ENCODE assay signal across 20 cellular contexts in genomic region chr13:50235604-50236003, GRCh38.
DNase-seq lines count a peak whose midpoint lies in the region; ATAC-seq and TF ChIP-seq lines count a peak whose summit lies in the region.
"Had no signal": no experiment of that assay in that cellular context is flagged by ENCODE, and none has a peak within 500 bp of the region (broad histone marks: within the 10 kb centered on the region; RNA-seq: fewer than 3 reads in every experiment).

No MANE protein-coding gene starts in this region.

- peak; percentile 26 to 54 for ATAC-seq in activated CD4-positive, CD25-positive, alpha-beta regulatory T cell treated with anti-CD3 and anti-CD28 coated beads, Interleukin-2, amount 50 U/mL, for 24 hours
- ATAC-seq in GM19395 (IDR thresholded peaks at IDR 0.05; ENCODE audit: unreplicated experiment): peak; percentile 40
- peak in 2 of 4 experiments; percentile 28 to 36 for ATAC-seq in T-cell (replicated peaks in 1 of 4)
- ATAC-seq in natural killer cell: no peak
- ATAC-seq in HG03135 (IDR thresholded peaks at IDR 0.05; ENCODE audit: unreplicated experiment): no peak

- TF ChIP-seq CTCF in natural killer cell (IDR thresholded peaks at IDR 0.05) (no peak), esophagus squamous epithelium (IDR thresholded peaks at IDR 0.05) (no peak)

- H3K36me3 ChIP-seq in esophagus squamous epithelium: no peaks in the 10 kb centered on the region
- H3K36me3 ChIP-seq: WERI-Rb-1 had no signal

- no peaks in the 10 kb centered on the region for H3K27me3 Mint-ChIP-seq in T-cell
- H3K27me3 Mint-ChIP-seq in natural killer cell (ENCODE audit: low read depth in 2 of 2): peaks cover 0 to 3% of the 10 kb centered on the region in 2 donors
- H3K27me3 Mint-ChIP-seq: progenitor cell of endocrine pancreas had no signal

- peaks cover 0 to 2% (median 0%) of the 10 kb centered on the region in 3 donors for H3K4me1 ChIP-seq in esophagus squamous epithelium

- H3K27ac ChIP-seq in esophagus squamous epithelium: no peak overlapping the region
- H3K27ac ChIP-seq: WERI-Rb-1 had no signal

- POLR2A ChIA-PET in T-cell (lab: Charles Lee): interaction anchor here in 1 of 2 donors (0.7 to 0.8 kb wide), 2 partner anchors 47 to 1676 kb away, joined by 3 read pairs; no protein-coding TSS in a partner anchor

- 68 to 86% methylated on average over 3 of the region's 3 CpGs for WGBS in esophagus squamous epithelium, 2 donors

- peaks cover 39 to 56% (median 42%) of the 10 kb centered on the region in 3 donors for H3K4me1 Mint-ChIP-seq in T-cell
- H3K4me1 Mint-ChIP-seq in natural killer cell: peaks cover 25 to 31% of the 10 kb centered on the region in 2 donors

- intact Hi-C loops in natural killer cell (cut with micrococcal nuclease): loop anchor here (2.0 to 10.0 kb wide), 2 partner anchors 19 to 111 kb away; no protein-coding TSS in a partner anchor
- intact Hi-C loops in esophagus squamous epithelium (cut with DNase I): no loop called here

- H3K27me3 ChIP-seq in esophagus squamous epithelium: no peaks in the 10 kb centered on the region

- TF ChIP-seq POLR2A in esophagus squamous epithelium (IDR thresholded peaks at IDR 0.05): no peak

- DNase-seq in activated CD4-positive, CD25-positive, alpha-beta regulatory T cell (lab: John Stamatoyannopoulos, UW): no peak
- DNase-seq in T-cell (no peak), natural killer cell (no peak), esophagus squamous epithelium (lab: John Stamatoyannopoulos, UW) (no peak), SW480 (ENCODE audit: low spot score) (no peak)
- DNase-seq: 8988T; activated naive CD4-positive, alpha-beta T cell treated with anti-CD3 and anti-CD28 coated beads, Interleukin-2, amount 10 ng/mL, durations not matched to agents 7 days and 5 days; C1 segment of cervical spinal cord; cortex of kidney; foreskin fibroblast; hypothalamus; NCI-H2029; NCI-H510A treated with DMSO at 0.1 percent for 48 hours; SHP77; stimulated activated CD4-positive, alpha-beta T cell treated with anti-CD3 and anti-CD28 coated beads, Interleukin-4, amount 100 ng/mL, for 4 hours; WERI-Rb-1 had no signal

- CTCF ChIA-PET in T-cell (lab: Charles Lee): interaction anchor here in 1 of 2 donors (1.0 to 1.6 kb wide), 4 partner anchors 12 to 238 kb away, joined by 3 to 4 read pairs (median 4); partner anchors contain the start of gene TRIM13

- no peak overlapping the region for H3K4me3 ChIP-seq in esophagus squamous epithelium

- H3K9me3 Mint-ChIP-seq in T-cell: peaks cover 0 to 7% (median 5%) of the 10 kb centered on the region in 3 donors
- H3K9me3 Mint-ChIP-seq in natural killer cell: no peaks in the 10 kb centered on the region

- H3K27ac Mint-ChIP-seq in T-cell: peak overlapping the region; percentile 84 to 96
- peak overlapping the region; percentile 84 to 85 for H3K27ac Mint-ChIP-seq in natural killer cell
- H3K27ac Mint-ChIP-seq: activated naive CD4-positive, alpha-beta T cell treated with anti-CD3 and anti-CD28 coated beads, Interleukin-2, amount 10 ng/mL, durations not matched to agents 7 days and 5 days had no signal

- H3K9me3 ChIP-seq in esophagus squamous epithelium: no peaks in the 10 kb centered on the region

- H3K4me3 Mint-ChIP-seq in T-cell (peak overlapping the region; percentile 57 to 78 (median 77)), natural killer cell (peak overlapping the region; percentile 78)
- H3K4me3 Mint-ChIP-seq: activated naive CD4-positive, alpha-beta T cell treated with anti-CD3 and anti-CD28 coated beads, Interleukin-2, amount 10 ng/mL, durations not matched to agents 7 days and 5 days had no signal

- H3K36me3 Mint-ChIP-seq in T-cell: peaks cover 5% of the 10 kb centered on the region
- no peaks in the 10 kb centered on the region for H3K36me3 Mint-ChIP-seq in natural killer cell

Comparison
In these comparisons a context has a peak if more than half of its experiments do, and no peak if none do; other contexts are left out.
1. ATAC-seq: peak in activated CD4-positive, CD25-positive, alpha-beta regulatory T cell treated with anti-CD3 and anti-CD28 coated beads, Interleukin-2, amount 50 U/mL, for 24 hours (2 of 2) and GM19395 (single experiment); none in natural killer cell (0 of 3) and HG03135 (single experiment).